ENCODE assay signal across 1 cellular context in genomic region chr4:67576538-67576937, GRCh38.
TF ChIP-seq lines count a peak whose summit lies in the region.

No MANE protein-coding gene starts in this region.

TF ChIP-seq in GM12878, 131 proteins besides CTCF, POLR2A, EP300 and RAD21 (continued from another document):
- TF ChIP-seq, protein P1, sequence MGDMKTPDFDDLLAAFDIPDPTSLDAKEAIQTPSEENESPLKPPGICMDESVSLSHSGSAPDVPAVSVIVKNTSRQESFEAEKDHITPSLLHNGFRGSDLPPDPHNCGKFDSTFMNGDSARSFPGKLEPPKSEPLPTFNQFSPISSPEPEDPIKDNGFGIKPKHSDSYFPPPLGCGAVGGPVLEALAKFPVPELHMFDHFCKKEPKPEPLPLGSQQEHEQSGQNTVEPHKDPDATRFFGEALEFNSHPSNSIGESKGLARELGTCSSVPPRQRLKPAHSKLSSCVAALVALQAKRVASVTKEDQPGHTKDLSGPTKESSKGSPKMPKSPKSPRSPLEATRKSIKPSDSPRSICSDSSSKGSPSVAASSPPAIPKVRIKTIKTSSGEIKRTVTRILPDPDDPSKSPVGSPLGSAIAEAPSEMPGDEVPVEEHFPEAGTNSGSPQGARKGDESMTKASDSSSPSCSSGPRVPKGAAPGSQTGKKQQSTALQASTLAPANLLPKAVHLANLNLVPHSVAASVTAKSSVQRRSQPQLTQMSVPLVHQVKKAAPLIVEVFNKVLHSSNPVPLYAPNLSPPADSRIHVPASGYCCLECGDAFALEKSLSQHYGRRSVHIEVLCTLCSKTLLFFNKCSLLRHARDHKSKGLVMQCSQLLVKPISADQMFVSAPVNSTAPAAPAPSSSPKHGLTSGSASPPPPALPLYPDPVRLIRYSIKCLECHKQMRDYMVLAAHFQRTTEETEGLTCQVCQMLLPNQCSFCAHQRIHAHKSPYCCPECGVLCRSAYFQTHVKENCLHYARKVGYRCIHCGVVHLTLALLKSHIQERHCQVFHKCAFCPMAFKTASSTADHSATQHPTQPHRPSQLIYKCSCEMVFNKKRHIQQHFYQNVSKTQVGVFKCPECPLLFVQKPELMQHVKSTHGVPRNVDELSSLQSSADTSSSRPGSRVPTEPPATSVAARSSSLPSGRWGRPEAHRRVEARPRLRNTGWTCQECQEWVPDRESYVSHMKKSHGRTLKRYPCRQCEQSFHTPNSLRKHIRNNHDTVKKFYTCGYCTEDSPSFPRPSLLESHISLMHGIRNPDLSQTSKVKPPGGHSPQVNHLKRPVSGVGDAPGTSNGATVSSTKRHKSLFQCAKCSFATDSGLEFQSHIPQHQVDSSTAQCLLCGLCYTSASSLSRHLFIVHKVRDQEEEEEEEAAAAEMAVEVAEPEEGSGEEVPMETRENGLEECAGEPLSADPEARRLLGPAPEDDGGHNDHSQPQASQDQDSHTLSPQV (IDR thresholded peaks at IDR 0.05) = no peak
- TF ChIP-seq BRCA1 (IDR thresholded peaks at IDR 0.05; ENCODE audit: low read depth, low read length) (no peak), TCF7 (IDR thresholded peaks at IDR 0.05; ENCODE audit: borderline replicate concordance) (no peak), MTA2 (IDR thresholded peaks at IDR 0.05; ENCODE audit: low read depth) (peak; percentile 24; the same call in 1 of the 2 replicates), NFIC (IDR thresholded peaks at IDR 0.05; ENCODE audit: low read depth, low read length) (peak; percentile 74), JUNB (IDR thresholded peaks at IDR 0.05) (peak; percentile 42), RUNX3 (IDR thresholded peaks at IDR 0.05; ENCODE audit: low read length) (peak; percentile 57), RB1 (IDR thresholded peaks at IDR 0.05; ENCODE audit: borderline replicate concordance) (no peak), SUPT20H (IDR thresholded peaks at IDR 0.05; ENCODE audit: borderline replicate concordance, control insufficient read depth, low read depth, low read length) (no peak), ZNF217 (IDR thresholded peaks at IDR 0.05) (no peak), DPF2 (IDR thresholded peaks at IDR 0.05) (no peak), POLR2AphosphoS2 (IDR thresholded peaks at IDR 0.05; ENCODE audit: low read depth, low read length) (no peak), ATF7 (IDR thresholded peaks at IDR 0.05; ENCODE audit: low read depth) (no peak), USF1 (IDR thresholded peaks at IDR 0.05; ENCODE audit: borderline replicate concordance, extremely low read length, insufficient read depth, low read depth, low read length) (no peak), ZSCAN29 (IDR thresholded peaks at IDR 0.05) (no peak), SMAD1 (IDR thresholded peaks at IDR 0.05; ENCODE audit: low read depth, partially characterized antibody) (no peak), SRF (IDR thresholded peaks at IDR 0.05; ENCODE audit: low read depth in 2 of 2, low read length in 2 of 2) (no peak), NBN (IDR thresholded peaks at IDR 0.05) (peak; percentile 63), ZNF24 (IDR thresholded peaks at IDR 0.05) (no peak), RAD51 (IDR thresholded peaks at IDR 0.05) (no peak), EGR1 (IDR thresholded peaks at IDR 0.05; ENCODE audit: borderline replicate concordance in 1 of 2, low read depth in 2 of 2, low read length in 2 of 2) (no peak), MEF2B (IDR thresholded peaks at IDR 0.05; ENCODE audit: partially characterized antibody, poor library complexity, severe bottlenecking) (peak; percentile 30), SREBF2 (IDR thresholded peaks at IDR 0.05; ENCODE audit: low read length) (no peak), MEF2A (IDR thresholded peaks at IDR 0.05; ENCODE audit: insufficient read depth, low read depth, low read length) (0 out of 2 replicates have a peak, but pooled peaks have one; percentile 42), WRNIP1 (IDR thresholded peaks at IDR 0.05; ENCODE audit: borderline replicate concordance, low read depth, low read length) (no peak), SIN3A (IDR thresholded peaks at IDR 0.05; ENCODE audit: low read depth, low read length) (no peak), CHD2 (IDR thresholded peaks at IDR 0.05; ENCODE audit: borderline replicate concordance, low read depth, low read length) (no peak), CREM (IDR thresholded peaks at IDR 0.05; ENCODE audit: low read depth) (no peak; the same call in 1 of the 2 replicates), E2F8 (IDR thresholded peaks at IDR 0.05; ENCODE audit: low read depth, partially characterized antibody) (no peak)
- TF ChIP-seq, protein P2, sequence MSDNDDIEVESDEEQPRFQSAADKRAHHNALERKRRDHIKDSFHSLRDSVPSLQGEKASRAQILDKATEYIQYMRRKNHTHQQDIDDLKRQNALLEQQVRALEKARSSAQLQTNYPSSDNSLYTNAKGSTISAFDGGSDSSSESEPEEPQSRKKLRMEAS (IDR thresholded peaks at IDR 0.05; ENCODE audit: low read depth, low read length) = no peak
- TF ChIP-seq, protein P3, sequence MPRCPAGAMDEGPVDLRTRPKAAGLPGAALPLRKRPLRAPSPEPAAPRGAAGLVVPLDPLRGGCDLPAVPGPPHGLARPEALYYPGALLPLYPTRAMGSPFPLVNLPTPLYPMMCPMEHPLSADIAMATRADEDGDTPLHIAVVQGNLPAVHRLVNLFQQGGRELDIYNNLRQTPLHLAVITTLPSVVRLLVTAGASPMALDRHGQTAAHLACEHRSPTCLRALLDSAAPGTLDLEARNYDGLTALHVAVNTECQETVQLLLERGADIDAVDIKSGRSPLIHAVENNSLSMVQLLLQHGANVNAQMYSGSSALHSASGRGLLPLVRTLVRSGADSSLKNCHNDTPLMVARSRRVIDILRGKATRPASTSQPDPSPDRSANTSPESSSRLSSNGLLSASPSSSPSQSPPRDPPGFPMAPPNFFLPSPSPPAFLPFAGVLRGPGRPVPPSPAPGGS (IDR thresholded peaks at IDR 0.05; ENCODE audit: borderline replicate concordance, insufficient read depth, low read depth, low read length, poor library complexity, severe bottlenecking) = no peak
- TF ChIP-seq, protein P4, sequence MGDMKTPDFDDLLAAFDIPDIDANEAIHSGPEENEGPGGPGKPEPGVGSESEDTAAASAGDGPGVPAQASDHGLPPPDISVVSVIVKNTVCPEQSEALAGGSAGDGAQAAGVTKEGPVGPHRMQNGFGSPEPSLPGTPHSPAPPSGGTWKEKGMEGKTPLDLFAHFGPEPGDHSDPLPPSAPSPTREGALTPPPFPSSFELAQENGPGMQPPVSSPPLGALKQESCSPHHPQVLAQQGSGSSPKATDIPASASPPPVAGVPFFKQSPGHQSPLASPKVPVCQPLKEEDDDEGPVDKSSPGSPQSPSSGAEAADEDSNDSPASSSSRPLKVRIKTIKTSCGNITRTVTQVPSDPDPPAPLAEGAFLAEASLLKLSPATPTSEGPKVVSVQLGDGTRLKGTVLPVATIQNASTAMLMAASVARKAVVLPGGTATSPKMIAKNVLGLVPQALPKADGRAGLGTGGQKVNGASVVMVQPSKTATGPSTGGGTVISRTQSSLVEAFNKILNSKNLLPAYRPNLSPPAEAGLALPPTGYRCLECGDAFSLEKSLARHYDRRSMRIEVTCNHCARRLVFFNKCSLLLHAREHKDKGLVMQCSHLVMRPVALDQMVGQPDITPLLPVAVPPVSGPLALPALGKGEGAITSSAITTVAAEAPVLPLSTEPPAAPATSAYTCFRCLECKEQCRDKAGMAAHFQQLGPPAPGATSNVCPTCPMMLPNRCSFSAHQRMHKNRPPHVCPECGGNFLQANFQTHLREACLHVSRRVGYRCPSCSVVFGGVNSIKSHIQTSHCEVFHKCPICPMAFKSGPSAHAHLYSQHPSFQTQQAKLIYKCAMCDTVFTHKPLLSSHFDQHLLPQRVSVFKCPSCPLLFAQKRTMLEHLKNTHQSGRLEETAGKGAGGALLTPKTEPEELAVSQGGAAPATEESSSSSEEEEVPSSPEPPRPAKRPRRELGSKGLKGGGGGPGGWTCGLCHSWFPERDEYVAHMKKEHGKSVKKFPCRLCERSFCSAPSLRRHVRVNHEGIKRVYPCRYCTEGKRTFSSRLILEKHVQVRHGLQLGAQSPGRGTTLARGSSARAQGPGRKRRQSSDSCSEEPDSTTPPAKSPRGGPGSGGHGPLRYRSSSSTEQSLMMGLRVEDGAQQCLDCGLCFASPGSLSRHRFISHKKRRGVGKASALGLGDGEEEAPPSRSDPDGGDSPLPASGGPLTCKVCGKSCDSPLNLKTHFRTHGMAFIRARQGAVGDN (IDR thresholded peaks at IDR 0.05) = no peak
